9 cellular contexts compared by ENCODE assay signal in the genomic region with DNA sequence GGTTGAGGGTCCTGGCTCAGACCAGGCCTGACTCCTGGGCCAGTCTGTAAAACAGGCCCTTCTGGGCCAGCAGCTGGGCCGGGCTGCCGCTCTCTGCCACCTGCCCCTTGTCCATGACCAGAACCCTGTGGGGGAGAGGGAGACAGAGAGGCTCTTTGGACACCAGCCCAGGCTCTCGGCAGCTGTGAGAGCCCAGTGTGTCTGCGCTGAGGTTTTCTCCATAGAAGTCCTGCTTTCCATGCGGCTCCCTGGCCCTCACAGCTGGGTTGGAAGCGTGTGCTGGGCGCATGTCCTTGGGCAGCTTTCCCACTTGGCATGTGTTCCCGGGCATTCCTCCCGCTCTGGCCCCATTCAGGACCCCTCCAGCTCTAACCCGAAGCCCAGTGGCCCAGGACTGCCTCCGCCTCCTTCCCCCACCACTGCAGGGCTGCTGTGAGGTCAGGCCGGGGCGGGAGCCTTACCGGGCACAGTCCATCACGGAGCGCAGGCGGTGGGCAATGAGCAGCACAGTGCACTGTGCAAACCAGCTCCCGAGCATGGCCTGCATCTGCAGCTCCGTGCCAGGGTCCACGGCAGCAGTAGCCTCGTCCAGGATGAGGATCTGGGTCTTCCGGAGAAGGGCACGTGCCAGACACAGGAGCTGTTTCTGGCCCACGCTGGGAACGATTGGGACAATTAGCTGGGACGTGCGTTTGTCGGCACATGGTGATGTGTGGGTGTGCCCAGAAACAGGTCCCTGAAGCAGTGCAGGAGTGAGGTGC.
DNase-seq lines count a peak whose midpoint lies in the region; ATAC-seq, FAIRE-seq and TF ChIP-seq lines count a peak whose summit lies in the region.
"Had no signal": no experiment of that assay in that cellular context is flagged by ENCODE, and none has a peak within 500 bp of the region (broad histone marks: within the 10 kb centered on the region; RNA-seq: fewer than 3 reads in every experiment).

No MANE protein-coding gene starts in this region.

- H3K4me1 ChIP-seq in endothelial cell of umbilical vein (ENCODE audit: control insufficient read depth, extremely low read depth, insufficient read depth, low read length) (no peaks in the 10 kb centered on the region), upper lobe of left lung (peaks cover 0 to 8% (median 5%) of the 10 kb centered on the region in 4 donors)

- CTCF ChIA-PET in endothelial cell of umbilical vein (lab: Charles Lee) = interaction anchor here (0.7 kb wide), 1 partner anchor 36 kb away, joined by 3 read pairs; no protein-coding TSS in a partner anchor

- H3K9me1 ChIP-seq in endothelial cell of umbilical vein (replicated peaks; ENCODE audit: control insufficient read depth, extremely low read depth, insufficient read depth, low read length) = no peaks in the 10 kb centered on the region

- POLR2A ChIA-PET in endothelial cell of umbilical vein (lab: Charles Lee) = no interaction called here

- intact Hi-C loops in endothelial cell of umbilical vein (cut with micrococcal nuclease) = no loop called here

- H3K4me2 ChIP-seq in endothelial cell of umbilical vein (ENCODE audit: insufficient read depth, low read length) = no peak overlapping the region

- peak; percentile 67 to 77 for ATAC-seq in upper lobe of left lung (ENCODE audit: low FRiP score in 2 of 2)
- ATAC-seq in GM19397 (IDR thresholded peaks at IDR 0.05; ENCODE audit: unreplicated experiment) = no peak

- H4K20me1 ChIP-seq in endothelial cell of umbilical vein (replicated peaks; ENCODE audit: control insufficient read depth, extremely low read depth, insufficient read depth, low read length) = no peaks in the 10 kb centered on the region

- H3K27ac ChIP-seq in endothelial cell of umbilical vein (ENCODE audit: insufficient read depth, low read depth, low read length) (no peak overlapping the region), upper lobe of left lung (peak overlapping the region in 1 of 4 donors; percentile 14)

- no peaks in the 10 kb centered on the region for H3K9me3 ChIP-seq in endothelial cell of umbilical vein (replicated peaks; ENCODE audit: control insufficient read depth, insufficient read depth, low read length)
- H3K9me3 ChIP-seq in upper lobe of left lung = no peaks in the 10 kb centered on the region

- no peak for FAIRE-seq in endothelial cell of umbilical vein (lab: Jason Lieb, UNC)

- TF ChIP-seq POLR2A in endothelial cell of umbilical vein (IDR thresholded peaks at IDR 0.05; ENCODE audit: low read depth, low read length) = no peak
- no peak for TF ChIP-seq POLR2A in upper lobe of left lung (IDR thresholded peaks at IDR 0.05)

- no peaks in the 10 kb centered on the region for H3K79me2 ChIP-seq in endothelial cell of umbilical vein (ENCODE audit: control insufficient read depth, insufficient read depth, low read length)

- H2AFZ ChIP-seq in endothelial cell of umbilical vein (ENCODE audit: low read depth, low read length) = no peak overlapping the region

- TF ChIP-seq CTCF in endothelial cell of umbilical vein (IDR thresholded peaks at IDR 0.05; ENCODE audit: extremely low read depth in 1 of 2, insufficient read depth in 1 of 2, low read depth in 1 of 2, low read length in 2 of 2) (no peak), upper lobe of left lung (IDR thresholded peaks at IDR 0.05) (no peak)

- H3K4me3 ChIP-seq in endothelial cell of umbilical vein (replicated peaks in 1 of 3; ENCODE audit: insufficient read depth in 1 of 3, low read depth in 1 of 3, low read length in 3 of 3) = no peak overlapping the region
- H3K4me3 ChIP-seq in upper lobe of left lung = no peak overlapping the region

- H3K36me3 ChIP-seq in endothelial cell of umbilical vein (ENCODE audit: control insufficient read depth in 2 of 2, extremely low read depth in 1 of 2, insufficient read depth in 2 of 2, low read length in 2 of 2) = peaks cover 0 to 2% of the 10 kb centered on the region in 2 experiments
- peaks cover 0 to 24% (median 5%) of the 10 kb centered on the region in 4 donors for H3K36me3 ChIP-seq in upper lobe of left lung

- TF ChIP-seq EP300 in upper lobe of left lung (IDR thresholded peaks at IDR 0.05) = no peak

- dilution Hi-C loops in endothelial cell of umbilical vein (cut with MboI; ENCODE audit: extremely low pct_ligation_motif_present, low sequenced_read_pairs) = no loop called here

- H3K27me3 ChIP-seq in endothelial cell of umbilical vein (ENCODE audit: control insufficient read depth in 2 of 2, insufficient read depth in 2 of 2, low read length in 2 of 2) (no peaks in the 10 kb centered on the region), upper lobe of left lung (no peaks in the 10 kb centered on the region)

- DNase-seq in NCI-H2196 treated with DMSO at 0.1 percent for 48 hours (lab: John Stamatoyannopoulos, UW; ENCODE audit: unreplicated experiment) (peak; percentile 82), endothelial cell of umbilical vein (ENCODE audit: low read depth, low spot score) (peak; percentile 58), medulla oblongata (ENCODE audit: extremely low spot score) (peak; percentile 91), upper lobe of left lung (peak in 1 of 2 donors; percentile 84), cortex of kidney (lab: John Stamatoyannopoulos, UW) (no peak)
- DNase-seq in stimulated activated CD4-positive, alpha-beta T cell treated with anti-CD3 and anti-CD28 coated beads, Interleukin-1b, Interleukin-23, amount 100 ng/mL, for 48 hours = no peak
- DNase-seq: activated naive CD4-positive, alpha-beta T cell; NCI-H1436 treated with DMSO at 0.1 percent for 48 hours had no signal

- 75% methylated on average over 27 of the region's 28 CpGs; no CpG with 5 or more reads in 1 of the 2 donors for WGBS in upper lobe of left lung, 2 donors

- no TSS peak for BruUV-seq in endothelial cell of umbilical vein (replicated peaks; lab: Mats Ljungman, UMichigan)

- H3K9ac ChIP-seq in endothelial cell of umbilical vein (replicated peaks; ENCODE audit: extremely low read depth, insufficient read depth, low read length) = no peak overlapping the region

TF ChIP-seq in endothelial cell of umbilical vein, 7 proteins besides CTCF, POLR2A, EP300 and RAD21:
- TF ChIP-seq POLR2AphosphoS5 (IDR thresholded peaks at IDR 0.05; ENCODE audit: insufficient read depth, low read depth, low read length) (no peak), JUN (IDR thresholded peaks at IDR 0.05; ENCODE audit: borderline replicate concordance, insufficient read depth, insufficient read length, low read depth) (no peak), FOS (IDR thresholded peaks at IDR 0.05; ENCODE audit: borderline replicate concordance, insufficient read depth, low read length) (no peak), MYC (IDR thresholded peaks at IDR 0.05; ENCODE audit: low read depth, low read length) (no peak)

Comparison
In these comparisons a context has a peak if more than half of its experiments do, and no peak if none do; other contexts are left out.
1. DNase-seq: peak in NCI-H2196 treated with DMSO at 0.1 percent for 48 hours (single experiment), endothelial cell of umbilical vein (single experiment) and medulla oblongata (single experiment); none in stimulated activated CD4-positive, alpha-beta T cell treated with anti-CD3 and anti-CD28 coated beads, Interleukin-1b, Interleukin-23, amount 100 ng/mL, for 48 hours (single experiment) and cortex of kidney (single experiment).